29 cellular contexts compared by ENCODE assay signal in the genomic region with DNA sequence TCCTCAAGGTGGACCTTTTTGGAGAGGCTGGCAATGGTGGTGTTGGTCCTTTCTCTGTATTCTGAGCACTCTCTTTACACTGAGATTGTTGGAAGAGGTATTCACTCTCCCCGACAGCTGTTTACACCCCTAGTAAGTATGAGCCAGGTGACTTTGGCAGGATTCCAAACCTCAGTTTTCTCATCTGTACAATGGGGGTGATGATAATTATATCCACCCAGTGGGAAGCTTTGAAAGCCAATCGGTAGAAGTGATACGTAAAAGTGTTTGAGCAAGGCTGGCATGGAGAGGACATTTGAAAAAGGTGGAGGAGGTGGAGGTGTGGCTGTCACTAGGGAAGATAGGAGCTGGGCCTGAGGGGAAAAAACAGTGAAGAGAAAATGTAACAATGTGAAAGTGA. TPM values are rescaled to one million over a fixed set of nuclear protein-coding genes. Genes with fewer than 3 reads are reported as not detected.
"Had no signal": no experiment of that assay in that cellular context is flagged by ENCODE, and none has a peak within 500 bp of the region (broad histone marks: within the 10 kb centered on the region; RNA-seq: fewer than 3 reads in every experiment).

No MANE protein-coding gene starts in this region.

- H3K9me3 ChIP-seq: ovary, psoas muscle, spleen, stomach, thoracic aorta, thyroid gland, tibial nerve, upper lobe of left lung, vagina had no signal

- H3K27ac ChIP-seq: neural progenitor cell, ovary, parathyroid adenoma, psoas muscle, skin epidermis, spleen, stomach, thoracic aorta, thyroid gland, tibial nerve, upper lobe of left lung, vagina had no signal

- H3K4me3 ChIP-seq: neural progenitor cell, ovary, psoas muscle, skin epidermis, smooth muscle cell, spleen, stomach, thoracic aorta, thyroid gland, tibial nerve, upper lobe of left lung, vagina had no signal

- DNase-seq: naive thymus-derived CD4-positive, alpha-beta T cell; natural killer cell; occipital lobe; ovary; posterior cingulate gyrus; psoas muscle; right cardiac atrium; spleen; stimulated activated CD4-positive, alpha-beta T cell treated with anti-CD3 and anti-CD28 coated beads, Interleukin-12 subunit alpha, Interleukin-12 subunit beta, amount 100 ng/mL, for 4 hours; stimulated activated CD4-positive, alpha-beta T cell treated with anti-CD3 and anti-CD28 coated beads, Interleukin-1b, Interleukin-23, amount 100 ng/mL, for 48 hours; stimulated activated CD4-positive, alpha-beta T cell treated with anti-CD3 and anti-CD28 coated beads, Interleukin-4, amount 100 ng/mL, for 1 hour; stimulated activated CD4-positive, alpha-beta T cell treated with anti-CD3 and anti-CD28 coated beads, Interleukin-4, amount 100 ng/mL, for 4 hours; stimulated activated CD8-positive, alpha-beta memory T cell treated with anti-CD3 and anti-CD28 coated beads, Interleukin-4, amount 100 ng/mL, for 48 hours; stimulated activated naive CD4-positive, alpha-beta T cell; stomach; thyroid gland; trophoblast cell; upper lobe of left lung had no signal

- H3K36me3 ChIP-seq: neural progenitor cell, ovary, spleen, stomach, thoracic aorta, thyroid gland, tibial nerve, upper lobe of left lung, vagina had no signal

- H3K27me3 ChIP-seq: neural progenitor cell, ovary, spleen, stomach, thyroid gland, tibial nerve, upper lobe of left lung, vagina had no signal

- ATAC-seq: naive thymus-derived CD4-positive, alpha-beta T cell; natural killer cell; psoas muscle; right cardiac atrium; sciatic nerve; stimulated activated memory B cell treated with anti-CD40 and anti-IgM and Interleukin-4, amounts not matched to agents 10 μg/mL and 1 μg/mL and 100 μg/mL, for 72 hours had no signal

- H2AFZ ChIP-seq: neural progenitor cell, parathyroid adenoma had no signal

- H3K4me2 ChIP-seq: neural progenitor cell, smooth muscle cell had no signal

- H3K79me2 ChIP-seq: parathyroid adenoma had no signal

- H3K9ac ChIP-seq: neural progenitor cell, parathyroid adenoma had no signal

- H3K4me1 ChIP-seq: neural progenitor cell, parathyroid adenoma, psoas muscle, spleen, stomach, tibial nerve, vagina had no signal

- FAIRE-seq: urothelium cell line had no signal

RNA-seq across cellular contexts. Expression of a gene that starts 35.5 kb away (rescaled TPM):
- polyA plus RNA-seq: neural cell had no signal
